8 cellular contexts compared by ENCODE assay signal in the genomic region with DNA sequence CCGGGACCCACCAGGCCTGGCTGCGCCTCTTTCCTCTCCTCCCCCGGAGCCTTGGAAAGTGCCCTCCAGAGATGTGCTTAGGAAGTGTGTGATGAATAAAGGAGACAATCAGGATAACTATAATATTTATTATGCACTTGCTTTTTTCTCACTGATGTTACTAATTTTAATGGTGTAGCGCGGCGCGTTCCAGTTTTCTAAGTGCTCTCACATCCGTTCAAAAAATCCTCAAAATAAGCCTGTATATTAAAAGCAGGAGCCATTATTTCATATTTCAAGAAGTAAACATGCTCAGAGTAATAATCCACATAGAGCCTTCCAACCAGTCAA. TPM values are rescaled to one million over a fixed set of nuclear protein-coding genes. Genes with fewer than 3 reads are reported as not detected.
DNase-seq lines count a peak whose midpoint lies in the region; ATAC-seq and TF ChIP-seq lines count a peak whose summit lies in the region.

No MANE protein-coding gene starts in this region.

- no peak overlapping the region for H2AK5ac ChIP-seq in H9 (ENCODE audit: insufficient read length, low read length)

- ATAC-seq in left lung: no peak
- ATAC-seq in HG02885 (IDR thresholded peaks at IDR 0.05; ENCODE audit: poor library complexity, unreplicated experiment): no peak

- H3K4ac ChIP-seq in H9 (ENCODE audit: low read depth, low read length): no peak overlapping the region

- peak overlapping the region; percentile 43 for H3K4me2 ChIP-seq in H9 (ENCODE audit: insufficient read depth, insufficient read length, low read length)

- H3K9me3 ChIP-seq in H9 (ENCODE audit: control insufficient read depth, low read depth, low read length): no peaks in the 10 kb centered on the region
- H3K9me3 ChIP-seq in left lung: no peaks in the 10 kb centered on the region
- H3K9me3 ChIP-seq in tibial nerve: no peaks in the 10 kb centered on the region

- H3K56ac ChIP-seq in H9 (ENCODE audit: insufficient read length, low read depth, low read length): no peak overlapping the region

- H3K23ac ChIP-seq in H9 (ENCODE audit: insufficient read length, low read depth, low read length): no peak overlapping the region

- H3K4me1 ChIP-seq in H9 (ENCODE audit: insufficient read depth, low read length) (peaks cover 4% of the 10 kb centered on the region), left lung (peaks cover 15 to 38% of the 10 kb centered on the region in 2 donors), tibial nerve (peaks cover 4 to 23% (median 13%) of the 10 kb centered on the region in 4 donors)

- no peak overlapping the region for H2BK12ac ChIP-seq in H9 (ENCODE audit: insufficient read length, low read depth, low read length)

- no peaks in the 10 kb centered on the region; the same call in 1 of the 2 replicates for H3K27me3 Mint-ChIP-seq in H9 (ENCODE audit: low read depth)

- H3K4me1 Mint-ChIP-seq in H9: peaks cover 24 to 29% of the 10 kb centered on the region in 2 experiments

- H3K4me3 ChIP-seq in left lung (peak overlapping the region; percentile 68 to 76), tibial nerve (peak overlapping the region; percentile 86 to 94 (median 94))

- peak overlapping the region; percentile 71 to 80 for H3K4me3 Mint-ChIP-seq in H9

- no peak overlapping the region for H4K5ac ChIP-seq in H9 (ENCODE audit: insufficient read length, low read depth, low read length)

- H3K79me2 ChIP-seq in H9 (ENCODE audit: insufficient read depth, low read length): no peaks in the 10 kb centered on the region

- no CpG with 5 or more reads among the region's 8 CpGs for WGBS in H9 (ENCODE audit: extremely low coverage, insufficient read length, low lambda C conversion rate)
- WGBS in adipose tissue, 3 donors: 2 to 4% (median 4%) methylated on average over 7 to 8 of the region's 8 CpGs
- WGBS in tibial nerve, 2 donors: 3 to 4% methylated on average over 8 of the region's 8 CpGs

- H3K79me1 ChIP-seq in H9 (ENCODE audit: insufficient read depth, low read depth, low read length, poor library complexity, severe bottlenecking): no peaks in the 10 kb centered on the region

- no peak for DNase-seq in H9
- no peak for DNase-seq in left lung
- DNase-seq in tibial nerve (ENCODE audit: low spot score in 2 of 2): peak in 1 of 2 donors; percentile 16
- no peak for DNase-seq in GM19238 (ENCODE audit: insufficient read length, low spot score)
- DNase-seq in OCI-M2 (lab: John Stamatoyannopoulos, UW; ENCODE audit: unreplicated experiment): no peak

- no peak for TF ChIP-seq EP300 in tibial nerve (IDR thresholded peaks at IDR 0.05)

- H3K9ac ChIP-seq in H9 (ENCODE audit: extremely low read depth, insufficient read length, low read length): no peak overlapping the region

- peak overlapping the region; percentile 75 for H3K27ac ChIP-seq in 22Rv1
- H3K27ac ChIP-seq in H9 (ENCODE audit: insufficient read length, low read depth, low read length): no peak overlapping the region
- peak overlapping the region; percentile 100 for H3K27ac ChIP-seq in adipose tissue (ENCODE audit: low read depth, low read length)
- peak overlapping the region; percentile 100 for H3K27ac ChIP-seq in left lung
- H3K27ac ChIP-seq in tibial nerve: peak overlapping the region; percentile 95 to 100 (median 98)

- no peaks in the 10 kb centered on the region; a peak in 1 of 7 replicates for H3K36me3 Mint-ChIP-seq in H9 (ENCODE audit: insufficient read depth in 1 of 3, low read depth in 3 of 3)

- H3K14ac ChIP-seq in H9 (ENCODE audit: insufficient read depth, low read length): no peak overlapping the region

- H2BK15ac ChIP-seq in H9 (ENCODE audit: low read depth, low read length): no peak overlapping the region

- no peak overlapping the region for H3T11ph ChIP-seq in H9 (ENCODE audit: low read length)

- H3K23me2 ChIP-seq in H9 (ENCODE audit: insufficient read length, low read depth, low read length, poor library complexity, severe bottlenecking): peaks cover 4% of the 10 kb centered on the region

- no peak for TF ChIP-seq POLR2A in tibial nerve (IDR thresholded peaks at IDR 0.05)

- H3K27me3 ChIP-seq in H9 (ENCODE audit: insufficient read depth, low read length): no peaks in the 10 kb centered on the region
- H3K27me3 ChIP-seq in left lung: no peaks in the 10 kb centered on the region
- H3K27me3 ChIP-seq in tibial nerve: no peaks in the 10 kb centered on the region

- TF ChIP-seq CTCF in 22Rv1 (IDR thresholded peaks at IDR 0.05) (no peak), H9 (conservative IDR thresholded peaks at IDR 0.05) (no peak), left lung (IDR thresholded peaks at IDR 0.05) (no peak), tibial nerve (IDR thresholded peaks at IDR 0.05) (no peak)

- peaks cover 0 to 13% of the 10 kb centered on the region in 2 donors for H3K36me3 ChIP-seq in left lung
- peaks cover 0 to 15% (median 0%) of the 10 kb centered on the region in 3 donors for H3K36me3 ChIP-seq in tibial nerve

- no peak overlapping the region for H4K91ac ChIP-seq in H9 (ENCODE audit: insufficient read length, low read depth, low read length)

- no peak overlapping the region; a peak in 1 of 7 replicates for H3K27ac Mint-ChIP-seq in H9

- no peaks in the 10 kb centered on the region for H3K9me3 Mint-ChIP-seq in H9

- H2BK120ac ChIP-seq in H9 (ENCODE audit: low read depth, low read length, poor library complexity, severe bottlenecking): no peak overlapping the region

- no peaks in the 10 kb centered on the region for H4K20me1 ChIP-seq in H9 (ENCODE audit: control insufficient read depth, insufficient read depth, insufficient read length)

- intact Hi-C loops in left lung (cut with DNase I): no loop called here

- H2BK20ac ChIP-seq in H9 (ENCODE audit: low read depth, low read length, poor library complexity, severe bottlenecking): no peak overlapping the region

- no peak overlapping the region for H3K18ac ChIP-seq in H9 (ENCODE audit: insufficient read length, low read depth, low read length)

- no peak overlapping the region for H4K8ac ChIP-seq in H9 (replicated peaks; ENCODE audit: insufficient read length, low read depth, low read length)

- no peak overlapping the region for H2AFZ ChIP-seq in H9 (ENCODE audit: low read length)

- H2BK5ac ChIP-seq in H9 (ENCODE audit: insufficient read length, low read length): no peak overlapping the region

RNA-seq across cellular contexts. Expression of a gene that starts 0.9 kb away (rescaled TPM):
- 12.7 and 13.2 TPM in 2 replicates for total RNA-seq in H9 (2021)
- polyA plus RNA-seq in adipose tissue: 10 to 100 TPM; 23.2 to 26.5 (median 26.0) TPM
- total RNA-seq in left lung: 10 to 100 TPM; 62.8 to 68.0 TPM
- 10 to 100 TPM; 13.3 to 33.2 (median 27.7) TPM for total RNA-seq in tibial nerve

RNA-seq across cellular contexts. Expression of a gene that starts 57.8 kb away (rescaled TPM):
- total RNA-seq in H9 (2021) (38.7 and 39.2 TPM in 2 replicates), left lung (10 to 100 TPM; 33.4 to 41.8 TPM), tibial nerve (10 to 100 TPM; 31.2 to 49.8 (median 38.1) TPM)
- polyA plus RNA-seq in adipose tissue: 10 to 100 TPM; 14.3 to 46.3 (median 33.2) TPM
